29 cellular contexts compared by ENCODE assay signal in the genomic region with DNA sequence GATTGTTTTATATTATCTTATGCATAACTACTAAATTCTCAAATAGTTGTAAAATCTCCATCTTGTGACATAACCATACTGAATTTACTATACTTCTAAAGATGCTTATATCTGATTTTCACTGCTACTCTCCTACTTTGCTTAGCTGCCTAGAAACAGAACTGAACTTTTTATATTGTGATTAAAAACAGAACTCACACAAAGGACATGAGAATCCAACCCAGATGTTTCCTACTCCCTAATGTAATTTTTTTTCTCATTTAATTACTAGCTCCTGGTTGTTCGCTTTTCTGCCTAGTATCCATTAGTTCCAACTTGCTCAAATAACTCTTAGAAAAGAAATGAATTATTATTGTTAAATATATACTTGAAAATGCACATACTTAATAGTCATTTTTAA.
"Had no signal": no experiment of that assay in that cellular context is flagged by ENCODE, and none has a peak within 500 bp of the region (broad histone marks: within the 10 kb centered on the region; RNA-seq: fewer than 3 reads in every experiment).

No MANE protein-coding gene starts in this region.

- H3K27me3 Mint-ChIP-seq: stimulated activated memory B cell treated with anti-CD40 and anti-IgM and Interleukin-4, amounts not matched to agents 10 μg/mL and 1 μg/mL and 100 μg/mL, for 72 hours; stimulated activated naive B cell treated with anti-CD40 and anti-IgM and Interleukin-4, amounts not matched to agents 10 μg/mL and 1 μg/mL and 100 μg/mL, for 72 hours; stimulated activated naive CD8-positive, alpha-beta T cell treated with anti-CD3 and anti-CD28 coated beads, Interleukin-15, amount 100 ng/mL, for 72 hours; stimulated activated naive CD8-positive, alpha-beta T cell treated with anti-CD3 and anti-CD28 coated beads, Interleukin-15, Interleukin-2, amounts not matched to agents 100 ng/mL and 50 ng/mL, for 24 hours; type B pancreatic cell had no signal

- H3K27ac Mint-ChIP-seq: stimulated activated effector memory CD8-positive, alpha-beta T cell treated with anti-CD3 and anti-CD28 coated beads, Interleukin-12 subunit alpha, Interleukin-12 subunit beta, amount 100 ng/mL, for 72 hours; stimulated activated memory B cell treated with anti-CD40 and anti-IgM and Interleukin-4, amounts not matched to agents 10 μg/mL and 1 μg/mL and 100 μg/mL, for 72 hours; stimulated activated naive B cell treated with anti-CD40 and anti-IgM and Interleukin-4, amounts not matched to agents 10 μg/mL and 1 μg/mL and 100 μg/mL, for 72 hours; stimulated activated naive CD8-positive, alpha-beta T cell treated with anti-CD3 and anti-CD28 coated beads, Interleukin-15, Interleukin-2, amounts not matched to agents 100 ng/mL and 50 ng/mL, for 24 hours; type B pancreatic cell had no signal

- H3K4me3 Mint-ChIP-seq: stimulated activated effector memory CD8-positive, alpha-beta T cell treated with anti-CD3 and anti-CD28 coated beads, Interleukin-12 subunit alpha, Interleukin-12 subunit beta, amount 100 ng/mL, for 72 hours; stimulated activated memory B cell treated with anti-CD40 and anti-IgM and Interleukin-4, amounts not matched to agents 10 μg/mL and 1 μg/mL and 100 μg/mL, for 72 hours; stimulated activated naive B cell treated with anti-CD40 and anti-IgM and Interleukin-4, amounts not matched to agents 10 μg/mL and 1 μg/mL and 100 μg/mL, for 72 hours; stimulated activated naive CD8-positive, alpha-beta T cell treated with anti-CD3 and anti-CD28 coated beads, Interleukin-15, amount 100 ng/mL, for 72 hours; stimulated activated naive CD8-positive, alpha-beta T cell treated with anti-CD3 and anti-CD28 coated beads, Interleukin-15, Interleukin-2, amounts not matched to agents 100 ng/mL and 50 ng/mL, for 24 hours; type B pancreatic cell had no signal

- H3K27me3 ChIP-seq: stomach, suprapubic skin, testis, thyroid gland, tibial artery, tibial nerve, transverse colon, upper lobe of left lung, upper lobe of right lung, uterus, vagina had no signal

- ATAC-seq: stimulated activated effector memory CD8-positive, alpha-beta T cell treated with anti-CD3 and anti-CD28 coated beads, Interleukin-12 subunit alpha, Interleukin-12 subunit beta, amount 100 ng/mL, for 72 hours; stimulated activated memory B cell treated with anti-CD40 and anti-IgM and Interleukin-4, amounts not matched to agents 10 μg/mL and 1 μg/mL and 100 μg/mL, for 72 hours; stimulated activated naive B cell treated with anti-CD40 and anti-IgM and Interleukin-4, amounts not matched to agents 10 μg/mL and 1 μg/mL and 100 μg/mL, for 72 hours; stimulated activated naive CD8-positive, alpha-beta T cell treated with anti-CD3 and anti-CD28 coated beads, Interleukin-15, amount 100 ng/mL, for 72 hours; stimulated activated naive CD8-positive, alpha-beta T cell treated with anti-CD3 and anti-CD28 coated beads, Interleukin-15, Interleukin-2, amounts not matched to agents 100 U/mL and 50 U/mL, for 24 hours; upper lobe of right lung had no signal

- FAIRE-seq: urothelium cell line had no signal

- H3K9me3 ChIP-seq: suprapubic skin, testis, thoracic aorta, thyroid gland, tibial nerve, transverse colon, upper lobe of left lung, upper lobe of right lung, uterus, vagina had no signal

- H3K9me3 Mint-ChIP-seq: stimulated activated naive CD8-positive, alpha-beta T cell treated with anti-CD3 and anti-CD28 coated beads, Interleukin-15, amount 100 ng/mL, for 72 hours; stimulated activated naive CD8-positive, alpha-beta T cell treated with anti-CD3 and anti-CD28 coated beads, Interleukin-15, Interleukin-2, amounts not matched to agents 100 ng/mL and 50 ng/mL, for 24 hours; type B pancreatic cell had no signal

- DNase-seq: stimulated activated CD4-positive, alpha-beta T cell treated with anti-CD3 and anti-CD28 coated beads, Interleukin-2, amount 100 ng/mL, for 48 hours; stimulated activated CD4-positive, alpha-beta T cell treated with anti-CD3 and anti-CD28 coated beads, Interleukin-4, amount 100 ng/mL, for 1 hour; stimulated activated CD4-positive, alpha-beta T cell treated with anti-CD3 and anti-CD28 coated beads, Interleukin-4, amount 100 ng/mL, for 24 hours; stimulated activated CD4-positive, alpha-beta T cell treated with anti-CD3 and anti-CD28 coated beads, Interleukin-4, amount 100 ng/mL, for 4 hours; stimulated activated CD8-positive, alpha-beta memory T cell treated with anti-CD3 and anti-CD28 coated beads, Interleukin-4, amount 100 ng/mL, for 48 hours; stimulated activated naive B cell treated with anti-CD40 and anti-IgM and Interleukin-4, amounts not matched to agents 10 μg/mL and 1 μg/mL and 100 μg/mL, for 72 hours; stimulated activated naive CD4-positive, alpha-beta T cell; stimulated activated naive CD4-positive, alpha-beta T cell treated with Interleukin-2 at 50 U/mL for 16 hours; stimulated activated naive CD8-positive, alpha-beta T cell treated with anti-CD3 and anti-CD28 coated beads, Interleukin-15, amount 100 ng/mL, for 72 hours; stimulated activated naive CD8-positive, alpha-beta T cell treated with anti-CD3 and anti-CD28 coated beads, Interleukin-15, Interleukin-2, amounts not matched to agents 100 U/mL and 50 U/mL, for 24 hours; stomach; substantia nigra; testis; thyroid gland; tibial artery; transverse colon; trophoblast cell; upper lobe of left lung; upper lobe of right lung; uterus had no signal

- H3K36me3 ChIP-seq: stomach, suprapubic skin, thoracic aorta, thyroid gland, tibial artery, tibial nerve, transverse colon, upper lobe of left lung, upper lobe of right lung, uterus, vagina had no signal

- H3K36me3 Mint-ChIP-seq: stimulated activated effector memory CD8-positive, alpha-beta T cell treated with anti-CD3 and anti-CD28 coated beads, Interleukin-12 subunit alpha, Interleukin-12 subunit beta, amount 100 ng/mL, for 72 hours; stimulated activated memory B cell treated with anti-CD40 and anti-IgM and Interleukin-4, amounts not matched to agents 10 μg/mL and 1 μg/mL and 100 μg/mL, for 72 hours; stimulated activated naive B cell treated with anti-CD40 and anti-IgM and Interleukin-4, amounts not matched to agents 10 μg/mL and 1 μg/mL and 100 μg/mL, for 72 hours; type B pancreatic cell had no signal

- H3K4me1 Mint-ChIP-seq: stimulated activated effector memory CD8-positive, alpha-beta T cell treated with anti-CD3 and anti-CD28 coated beads, Interleukin-12 subunit alpha, Interleukin-12 subunit beta, amount 100 ng/mL, for 72 hours; stimulated activated memory B cell treated with anti-CD40 and anti-IgM and Interleukin-4, amounts not matched to agents 10 μg/mL and 1 μg/mL and 100 μg/mL, for 72 hours; stimulated activated naive B cell treated with anti-CD40 and anti-IgM and Interleukin-4, amounts not matched to agents 10 μg/mL and 1 μg/mL and 100 μg/mL, for 72 hours; stimulated activated naive CD8-positive, alpha-beta T cell treated with anti-CD3 and anti-CD28 coated beads, Interleukin-15, amount 100 ng/mL, for 72 hours had no signal

- H3K4me1 ChIP-seq: stomach, suprapubic skin, testis, thyroid gland, tibial artery, tibial nerve, transverse colon, upper lobe of left lung, upper lobe of right lung, uterus, vagina had no signal

- H3K27ac ChIP-seq: stomach, suprapubic skin, testis, thoracic aorta, thyroid gland, tibial artery, tibial nerve, transverse colon, upper lobe of left lung, upper lobe of right lung, uterus, vagina had no signal

- H3K4me3 ChIP-seq: stomach, suprapubic skin, testis, thoracic aorta, thyroid gland, tibial artery, tibial nerve, transverse colon, upper lobe of left lung, upper lobe of right lung, uterus, vagina had no signal
